In the genomic region with DNA sequence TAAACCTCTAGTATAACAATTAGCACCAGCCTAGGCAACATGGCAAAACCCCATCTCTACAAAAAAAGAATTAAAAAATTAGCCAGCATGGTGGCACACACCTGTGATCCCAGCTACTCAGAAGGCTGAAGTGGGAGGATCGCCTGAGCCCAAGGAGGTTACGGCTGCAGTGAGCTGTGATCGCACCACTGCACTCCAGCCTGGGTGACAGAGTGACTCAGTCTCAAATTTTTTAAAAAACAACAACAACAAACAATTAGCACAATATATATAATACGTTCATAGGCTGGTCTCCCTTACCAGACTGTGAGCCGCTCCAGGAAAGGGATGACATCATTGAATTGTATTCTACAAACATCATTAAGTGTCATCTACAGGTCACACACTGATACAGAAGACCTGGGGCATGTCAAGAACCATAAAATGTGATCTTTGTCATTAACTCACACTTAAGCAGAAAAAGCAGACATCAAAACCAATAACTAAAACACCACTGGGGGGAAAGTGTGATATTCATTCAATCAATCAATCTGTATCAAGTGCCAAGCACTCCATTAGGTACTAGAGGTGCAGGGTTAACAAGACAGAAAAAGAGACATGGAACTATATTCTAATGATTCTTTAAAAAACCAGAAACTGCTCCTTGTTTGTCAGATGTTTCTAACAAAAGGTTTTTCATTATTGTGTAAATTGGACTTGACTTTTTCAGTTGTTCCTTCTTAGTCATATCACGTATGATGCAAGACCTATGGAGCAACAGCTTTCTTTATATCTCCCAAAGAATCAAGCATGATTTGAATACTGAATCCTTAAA, we compare ENCODE assay signal across 8 cellular contexts. TPM values are rescaled to one million over a fixed set of nuclear protein-coding genes. Genes with fewer than 3 reads are reported as not detected.
DNase-seq lines count a peak whose midpoint lies in the region; ATAC-seq lines count a peak whose summit lies in the region.

No MANE protein-coding gene starts in this region.

- no peaks in the 10 kb centered on the region for H3K36me3 ChIP-seq in urinary bladder (ENCODE audit: insufficient read depth)

- H3K4me1 ChIP-seq in urinary bladder (ENCODE audit: insufficient read depth), result peaks cover 2% of the 10 kb centered on the region

- no peak for DNase-seq in activated naive CD4-positive, alpha-beta T cell treated with anti-CD3 and anti-CD28 coated beads for 36 hours
- peak; percentile 40 for DNase-seq in SKM-1 (lab: John Stamatoyannopoulos, UW; ENCODE audit: unreplicated experiment)
- DNase-seq in fibroblast of the conjunctiva (ENCODE audit: low read depth), result peak; percentile 55
- DNase-seq in HK-2 (ENCODE audit: unreplicated experiment), result no peak

- ATAC-seq in HG02571 (IDR thresholded peaks at IDR 0.05; ENCODE audit: unreplicated experiment) (no peak), HG03108 (IDR thresholded peaks at IDR 0.05; ENCODE audit: unreplicated experiment) (no peak)

- no peaks in the 10 kb centered on the region for H3K27me3 Mint-ChIP-seq in activated naive CD4-positive, alpha-beta T cell treated with anti-CD3 and anti-CD28 coated beads, Interleukin-2, amount 50 U/mL, for 24 hours
- no peaks in the 10 kb centered on the region for H3K27me3 Mint-ChIP-seq in activated naive CD4-positive, alpha-beta T cell treated with anti-CD3 and anti-CD28 coated beads for 36 hours (ENCODE audit: low read depth)

- no peak overlapping the region for H3K4me3 Mint-ChIP-seq in activated naive CD4-positive, alpha-beta T cell treated with anti-CD3 and anti-CD28 coated beads, Interleukin-2, amount 50 U/mL, for 24 hours
- H3K4me3 Mint-ChIP-seq in activated naive CD4-positive, alpha-beta T cell treated with anti-CD3 and anti-CD28 coated beads for 36 hours, result no peak overlapping the region

- H3K27ac Mint-ChIP-seq in activated naive CD4-positive, alpha-beta T cell treated with anti-CD3 and anti-CD28 coated beads, Interleukin-2, amount 50 U/mL, for 24 hours, result peak overlapping the region; percentile 46
- H3K27ac Mint-ChIP-seq in activated naive CD4-positive, alpha-beta T cell treated with anti-CD3 and anti-CD28 coated beads for 36 hours, result no peak overlapping the region

- intact Hi-C loops in activated naive CD4-positive, alpha-beta T cell treated with anti-CD3 and anti-CD28 coated beads for 36 hours (cut with micrococcal nuclease), result loop anchor here (1.0 kb wide), 1 partner anchor 8 kb away; no protein-coding TSS in a partner anchor

- no peaks in the 10 kb centered on the region for H3K9me3 Mint-ChIP-seq in activated naive CD4-positive, alpha-beta T cell treated with anti-CD3 and anti-CD28 coated beads, Interleukin-2, amount 50 U/mL, for 24 hours
- no peaks in the 10 kb centered on the region for H3K9me3 Mint-ChIP-seq in activated naive CD4-positive, alpha-beta T cell treated with anti-CD3 and anti-CD28 coated beads for 36 hours

- H3K27ac ChIP-seq in urinary bladder (ENCODE audit: low read depth), result peak overlapping the region; percentile 56

- no peak overlapping the region for H3K4me3 ChIP-seq in urinary bladder (ENCODE audit: low read depth, low read length)

- peaks cover 11% of the 10 kb centered on the region for H3K36me3 Mint-ChIP-seq in activated naive CD4-positive, alpha-beta T cell treated with anti-CD3 and anti-CD28 coated beads, Interleukin-2, amount 50 U/mL, for 24 hours
- H3K36me3 Mint-ChIP-seq in activated naive CD4-positive, alpha-beta T cell treated with anti-CD3 and anti-CD28 coated beads for 36 hours (ENCODE audit: low read depth), result no peaks in the 10 kb centered on the region

- WGBS in urinary bladder, result 80% methylated on average over 6 of the region's 6 CpGs

- peaks cover 54% of the 10 kb centered on the region for H3K4me1 Mint-ChIP-seq in activated naive CD4-positive, alpha-beta T cell treated with anti-CD3 and anti-CD28 coated beads, Interleukin-2, amount 50 U/mL, for 24 hours
- H3K4me1 Mint-ChIP-seq in activated naive CD4-positive, alpha-beta T cell treated with anti-CD3 and anti-CD28 coated beads for 36 hours (ENCODE audit: low read depth), result peaks cover 35% of the 10 kb centered on the region

- CTCF ChIA-PET in activated naive CD4-positive, alpha-beta T cell treated with anti-CD3 and anti-CD28 coated beads for 36 hours (lab: Charles Lee), result interaction anchor here (0.6 to 2.0 kb wide), 2 partner anchors 18 to 19 kb away, joined by 4 to 5 read pairs; a partner anchor contains a TSS

RNA-seq across cellular contexts. Expression of a gene that starts 17.8 kb away (rescaled TPM):
- total RNA-seq in activated naive CD4-positive, alpha-beta T cell treated with anti-CD3 and anti-CD28 coated beads for 36 hours, result 1 to 10 TPM; 9.4 to 9.7 TPM
- 19.4 TPM for total RNA-seq in urinary bladder
- polyA plus RNA-seq in urinary bladder, result 11.3 TPM

RNA-seq across cellular contexts. Expression of a gene that starts 48.0 kb away (rescaled TPM):
- 1 to 10 TPM; 6.0 to 6.4 TPM for total RNA-seq in activated naive CD4-positive, alpha-beta T cell treated with anti-CD3 and anti-CD28 coated beads for 36 hours
- 8.6 TPM for total RNA-seq in urinary bladder
- polyA plus RNA-seq in urinary bladder, result 9.2 TPM

Comparison
In these comparisons a context has a peak if more than half of its experiments do, and no peak if none do; other contexts are left out.
1. DNase-seq: peak in SKM-1 (single experiment) and fibroblast of the conjunctiva (single experiment); none in activated naive CD4-positive, alpha-beta T cell treated with anti-CD3 and anti-CD28 coated beads for 36 hours (single experiment) and HK-2 (single experiment).